23 cellular contexts compared by ENCODE assay signal in the genomic region with DNA sequence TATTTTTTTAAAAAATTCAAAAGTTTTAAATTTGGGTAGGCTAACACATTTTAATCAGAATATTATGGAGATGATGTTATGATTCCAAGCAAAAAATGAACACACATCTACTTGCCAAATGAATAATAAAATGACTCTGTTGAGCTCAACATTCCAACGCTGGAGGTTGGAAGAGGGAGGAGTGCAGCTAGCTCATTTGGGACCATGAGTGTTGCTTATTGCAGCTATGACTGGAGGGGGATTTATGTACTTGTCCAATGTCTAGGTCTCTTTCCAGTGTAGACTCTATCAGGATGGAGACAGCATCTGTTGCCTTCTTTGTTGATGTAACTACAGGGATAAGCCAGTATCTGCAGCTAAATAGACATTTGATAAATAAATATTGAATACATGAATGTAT.
"Had no signal": no experiment of that assay in that cellular context is flagged by ENCODE, and none has a peak within 500 bp of the region (broad histone marks: within the 10 kb centered on the region; RNA-seq: fewer than 3 reads in every experiment).

No MANE protein-coding gene starts in this region.

- H3K4me3 ChIP-seq: coronary artery, dorsolateral prefrontal cortex, esophagus squamous epithelium, gastrocnemius medialis, heart right ventricle, left lung, lower lobe of right lung, mucosa of descending colon had no signal

- H3K36me3 Mint-ChIP-seq: mesothelial cell of epicardium, naive B cell had no signal

- H3K4me1 ChIP-seq: heart right ventricle, left lung, lower lobe of right lung had no signal

- H3K4me1 Mint-ChIP-seq: naive B cell had no signal

- DNase-seq: dermis blood vessel endothelial cell; dorsolateral prefrontal cortex; effector CD8-positive, alpha-beta T cell; effector memory CD8-positive, alpha-beta T cell; endodermal cell; esophagus squamous epithelium; foreskin fibroblast; foreskin melanocyte; gastrocnemius medialis; glutamatergic neuron; head of caudate nucleus; heart right ventricle; hippocampal formation; left cardiac atrium; left lung; left ventricle myocardium superior; lower lobe of right lung; mesenchymal stem cell; mucosa of descending colon; naive B cell had no signal

- H3K27ac Mint-ChIP-seq: effector memory CD8-positive, alpha-beta T cell; endodermal cell; mesothelial cell of epicardium; naive B cell had no signal

- H3K27me3 Mint-ChIP-seq: effector memory CD8-positive, alpha-beta T cell had no signal

- H3K4me3 Mint-ChIP-seq: effector memory CD8-positive, alpha-beta T cell; endodermal cell; mesothelial cell of epicardium; naive B cell had no signal

- H3K27me3 ChIP-seq: dorsolateral prefrontal cortex, esophagus squamous epithelium, gastrocnemius medialis, heart right ventricle, left lung had no signal

- H3K36me3 ChIP-seq: esophagus squamous epithelium, gastrocnemius medialis, heart right ventricle, left lung, lower lobe of right lung had no signal

- H3K9me3 ChIP-seq: esophagus squamous epithelium, gastrocnemius medialis, heart right ventricle, left lung, lower lobe of right lung, mucosa of descending colon had no signal

- H3K9me3 Mint-ChIP-seq: endodermal cell had no signal

- H3K27ac ChIP-seq: coronary artery, dorsolateral prefrontal cortex, epithelial cell of prostate, esophagus squamous epithelium, gastrocnemius medialis, heart right ventricle, left lung, lower lobe of right lung had no signal
